In genomic region chr19:6854758-6855157, GRCh38 we compare ENCODE assay signal across 1 cellular context.
A peak's percentile ranks its signal among the peaks of the same experiment; 100 is the strongest.
TF ChIP-seq lines count a peak whose summit lies in the region.

No MANE protein-coding gene starts in this region.

TF ChIP-seq in K562, 482 proteins besides CTCF, POLR2A, EP300 and RAD21:
- TF ChIP-seq PCBP2 (IDR thresholded peaks at IDR 0.05; ENCODE audit: low read depth, low read length, poor library complexity, severe bottlenecking) (no peak), RBM25 (IDR thresholded peaks at IDR 0.05; ENCODE audit: low read depth, low read length, severe bottlenecking) (peak; percentile 78), PHTF2 (CRISPR knock-in tag; IDR thresholded peaks at IDR 0.05) (no peak)
